In the genomic region with DNA sequence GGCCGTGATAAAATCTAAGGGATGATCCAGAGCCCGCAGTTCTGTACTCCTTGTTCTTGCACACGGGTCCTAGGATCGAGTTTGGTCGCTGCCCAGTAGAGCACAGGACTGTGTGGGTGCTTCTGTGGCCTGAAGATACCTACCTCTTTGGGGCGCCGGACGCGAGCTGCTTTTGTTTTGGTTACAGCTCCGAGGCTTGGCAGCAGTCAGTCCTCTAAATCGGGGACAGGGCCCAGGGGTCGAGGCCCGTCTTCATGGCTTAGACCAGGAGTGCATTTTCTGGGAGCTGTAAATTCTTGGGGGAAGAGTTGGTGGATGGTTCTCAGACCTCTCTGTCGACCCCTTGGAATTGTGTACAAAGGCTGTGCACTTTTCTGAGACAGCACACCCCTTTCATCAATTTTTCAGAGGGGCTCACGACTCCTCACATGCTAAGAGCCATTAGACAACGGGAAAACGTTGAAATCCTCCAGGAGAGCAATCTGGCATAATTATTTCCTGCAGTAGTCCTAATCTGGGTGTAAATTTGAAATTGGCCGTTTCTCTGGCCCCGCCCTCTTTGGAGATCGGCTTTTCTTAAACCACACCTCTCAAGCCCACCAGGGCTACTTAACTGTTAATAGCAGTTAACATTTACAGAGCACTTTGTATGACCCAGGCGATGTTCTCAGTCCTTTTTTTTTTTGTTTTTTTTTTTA, we compare ENCODE assay signal across 8 cellular contexts. TPM values are rescaled to one million over a fixed set of nuclear protein-coding genes. Genes with fewer than 3 reads are reported as not detected.
DNase-seq lines count a peak whose midpoint lies in the region; TF ChIP-seq lines count a peak whose summit lies in the region.

No MANE protein-coding gene starts in this region.

- H3K27ac ChIP-seq in GM23248 (peak overlapping the region; percentile 20; the same call in 1 of the 2 replicates), WERI-Rb-1 (peak overlapping the region; percentile 93), cingulate gyrus (ENCODE audit: low read depth, low read length) (peak overlapping the region; percentile 94)

- WGBS in GM23248 (ENCODE audit: low coverage in 1 of 2, low lambda C conversion rate in 2 of 2, missing lambda C conversion rate in 2 of 2), 2 experiments = 0 to 1% methylated on average over 21 of the region's 21 CpGs

- H3K9me2 ChIP-seq in GM23248 (ENCODE audit: insufficient read depth) = no peaks in the 10 kb centered on the region

- H3K9me3 ChIP-seq in GM23248 (ENCODE audit: low read depth) (no peaks in the 10 kb centered on the region), WERI-Rb-1 (ENCODE audit: severe bottlenecking) (no peaks in the 10 kb centered on the region)

- H3K36me3 ChIP-seq in GM23248 (ENCODE audit: low read depth) (no peaks in the 10 kb centered on the region), WERI-Rb-1 (peaks cover 42% of the 10 kb centered on the region)

- TF ChIP-seq CTCF in WERI-Rb-1 (IDR thresholded peaks at IDR 0.05; ENCODE audit: low read depth, low read length) = no peak

- peaks cover 13% of the 10 kb centered on the region for H3K4me1 ChIP-seq in GM23248 (ENCODE audit: insufficient read depth)

- H3K4me3 ChIP-seq in GM23248 (peak overlapping the region; percentile 80), WERI-Rb-1 (ENCODE audit: low read depth, low read length) (peak overlapping the region; percentile 93)

- H4K20me1 ChIP-seq in GM23248 (ENCODE audit: insufficient read depth) = no peaks in the 10 kb centered on the region

- peak overlapping the region; percentile 94 for H2AFZ ChIP-seq in GM23248

- H3K4me2 ChIP-seq in GM23248 (ENCODE audit: unreplicated experiment) = peak overlapping the region; percentile 86

- no peaks in the 10 kb centered on the region; the same call in 1 of the 2 replicates for H3F3A ChIP-seq in GM23248 (ENCODE audit: insufficient read depth)

- no peaks in the 10 kb centered on the region for H3K27me3 ChIP-seq in GM23248 (replicated peaks; ENCODE audit: insufficient read depth)
- no peaks in the 10 kb centered on the region for H3K27me3 ChIP-seq in WERI-Rb-1 (ENCODE audit: insufficient read depth, low read depth, severe bottlenecking)

- in situ Hi-C loops in GM23248 (cut with MboI) = no loop called here

- DNase-seq in ELF-1 (ENCODE audit: low read depth, low spot score) = peak; percentile 44
- DNase-seq in GM23248 = peak; percentile 56
- DNase-seq in M059J (ENCODE audit: low read depth) = peak; percentile 45
- DNase-seq in WERI-Rb-1 = peak; percentile 72
- DNase-seq in left kidney (ENCODE audit: low read depth, low spot score) = peak; percentile 78
- peak; percentile 33 for DNase-seq in stimulated activated naive CD4-positive, alpha-beta T cell treated with Interleukin-2 at 50 U/mL for 16 hours (lab: John Stamatoyannopoulos, UW)
- DNase-seq in cortex of kidney (lab: John Stamatoyannopoulos, UW) = no peak

- peaks cover 21% of the 10 kb centered on the region for H3K79me2 ChIP-seq in GM23248 (ENCODE audit: insufficient read depth)

- peak overlapping the region; percentile 81 for H3K9ac ChIP-seq in GM23248

RNA-seq across cellular contexts. Expression of a gene that starts 0.9 kb away (rescaled TPM):
- total RNA-seq in GM23248 (2014; rRNA removed; shearing (Covaris generic)) = 9.8 and 25.8 TPM in 2 replicates
- 3.3 and 4.3 TPM in 2 replicates for polyA plus RNA-seq in GM23248 (2016; fragmentation: Nextera tagmentation; extraction: Ambion mirVana)
- 19.2 and 28.7 TPM in 2 replicates for total RNA-seq in M059J (2014; rRNA removed; shearing (Covaris generic))

RNA-seq across cellular contexts. Expression of a gene that starts 38.8 kb away (rescaled TPM):
- 578 and 733 TPM in 2 replicates for total RNA-seq in GM23248 (2014; rRNA removed; shearing (Covaris generic))
- polyA plus RNA-seq in GM23248 (2016; fragmentation: Nextera tagmentation; extraction: Ambion mirVana) = 490 TPM in 2 replicates
- total RNA-seq in M059J (2014; rRNA removed; shearing (Covaris generic)) = 1,314 and 1,490 TPM in 2 replicates

RNA-seq across cellular contexts. Expression of a gene that starts 48.4 kb away (rescaled TPM):
- 21.4 and 21.5 TPM in 2 replicates for total RNA-seq in GM23248 (2014; rRNA removed; shearing (Covaris generic))
- 8.5 and 8.7 TPM in 2 replicates for polyA plus RNA-seq in GM23248 (2016; fragmentation: Nextera tagmentation; extraction: Ambion mirVana)
- total RNA-seq in M059J (2014; rRNA removed; shearing (Covaris generic)) = 15.6 and 24.8 TPM in 2 replicates

RNA-seq across cellular contexts. Expression of a gene that starts 53.7 kb away (rescaled TPM):
- total RNA-seq in GM23248 (2014; rRNA removed; shearing (Covaris generic)) = 5.4 and 14.0 TPM in 2 replicates
- polyA plus RNA-seq in GM23248 (2016; fragmentation: Nextera tagmentation; extraction: Ambion mirVana) = 10.8 and 12.6 TPM in 2 replicates
- total RNA-seq in M059J (2014; rRNA removed; shearing (Covaris generic)) = 17.9 and 19.2 TPM in 2 replicates

Comparison
In these comparisons a context has a peak if more than half of its experiments do, and no peak if none do; other contexts are left out.
1. H3K27ac ChIP-seq: peak in every context shown above with its lines; median percentile 94 in cingulate gyrus; 93 in WERI-Rb-1; 20 in GM23248.